In the genomic region with DNA sequence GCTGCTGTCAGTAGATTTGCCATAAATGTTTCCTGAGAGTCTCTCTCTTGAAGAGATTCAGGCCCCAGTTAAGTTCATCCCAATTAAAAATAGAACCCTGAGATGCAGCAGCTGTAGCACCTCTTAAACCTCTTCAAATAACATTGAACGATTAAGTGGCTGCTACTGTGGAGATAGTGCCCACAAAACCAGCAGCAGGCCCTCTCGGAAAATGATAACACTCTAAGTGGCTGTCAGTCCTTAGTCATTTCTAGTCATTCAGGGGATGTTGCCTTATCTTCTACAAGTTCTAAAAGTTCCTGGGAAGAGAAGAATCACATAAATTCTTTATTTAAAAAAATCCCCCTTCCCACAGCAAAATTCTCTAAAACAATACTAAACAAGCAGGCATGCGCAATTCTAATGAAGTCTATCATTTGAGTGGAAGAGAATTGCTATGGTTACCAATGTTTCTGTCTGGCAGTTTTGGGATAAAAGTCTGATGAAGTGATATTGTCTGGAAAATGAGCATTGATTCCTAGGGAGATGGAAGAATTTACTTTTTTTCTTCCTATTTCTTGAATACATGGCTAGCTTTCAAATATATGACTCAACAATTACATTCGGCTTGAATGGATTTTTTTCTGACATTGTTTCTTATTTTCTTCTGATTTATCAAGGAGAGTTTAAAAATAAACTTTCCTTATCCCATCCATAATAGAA, we compare ENCODE assay signal across 2 cellular contexts.
TF ChIP-seq lines count a peak whose summit lies in the region.

No MANE protein-coding gene starts in this region.

TF ChIP-seq in GM23338, 12 proteins besides CTCF, POLR2A, EP300 and RAD21 (continued from another document and continues in another):
- TF ChIP-seq, protein P1, sequence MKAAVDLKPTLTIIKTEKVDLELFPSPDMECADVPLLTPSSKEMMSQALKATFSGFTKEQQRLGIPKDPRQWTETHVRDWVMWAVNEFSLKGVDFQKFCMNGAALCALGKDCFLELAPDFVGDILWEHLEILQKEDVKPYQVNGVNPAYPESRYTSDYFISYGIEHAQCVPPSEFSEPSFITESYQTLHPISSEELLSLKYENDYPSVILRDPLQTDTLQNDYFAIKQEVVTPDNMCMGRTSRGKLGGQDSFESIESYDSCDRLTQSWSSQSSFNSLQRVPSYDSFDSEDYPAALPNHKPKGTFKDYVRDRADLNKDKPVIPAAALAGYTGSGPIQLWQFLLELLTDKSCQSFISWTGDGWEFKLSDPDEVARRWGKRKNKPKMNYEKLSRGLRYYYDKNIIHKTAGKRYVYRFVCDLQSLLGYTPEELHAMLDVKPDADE (IDR thresholded peaks at IDR 0.05), result no peak
- TF ChIP-seq CREB1 (CRISPR knock-in tag; IDR thresholded peaks at IDR 0.05; ENCODE audit: low read depth), result no peak
- TF ChIP-seq EZH2 (IDR thresholded peaks at IDR 0.05; ENCODE audit: low read depth, unreplicated experiment), result no peak
- TF ChIP-seq, protein P2, sequence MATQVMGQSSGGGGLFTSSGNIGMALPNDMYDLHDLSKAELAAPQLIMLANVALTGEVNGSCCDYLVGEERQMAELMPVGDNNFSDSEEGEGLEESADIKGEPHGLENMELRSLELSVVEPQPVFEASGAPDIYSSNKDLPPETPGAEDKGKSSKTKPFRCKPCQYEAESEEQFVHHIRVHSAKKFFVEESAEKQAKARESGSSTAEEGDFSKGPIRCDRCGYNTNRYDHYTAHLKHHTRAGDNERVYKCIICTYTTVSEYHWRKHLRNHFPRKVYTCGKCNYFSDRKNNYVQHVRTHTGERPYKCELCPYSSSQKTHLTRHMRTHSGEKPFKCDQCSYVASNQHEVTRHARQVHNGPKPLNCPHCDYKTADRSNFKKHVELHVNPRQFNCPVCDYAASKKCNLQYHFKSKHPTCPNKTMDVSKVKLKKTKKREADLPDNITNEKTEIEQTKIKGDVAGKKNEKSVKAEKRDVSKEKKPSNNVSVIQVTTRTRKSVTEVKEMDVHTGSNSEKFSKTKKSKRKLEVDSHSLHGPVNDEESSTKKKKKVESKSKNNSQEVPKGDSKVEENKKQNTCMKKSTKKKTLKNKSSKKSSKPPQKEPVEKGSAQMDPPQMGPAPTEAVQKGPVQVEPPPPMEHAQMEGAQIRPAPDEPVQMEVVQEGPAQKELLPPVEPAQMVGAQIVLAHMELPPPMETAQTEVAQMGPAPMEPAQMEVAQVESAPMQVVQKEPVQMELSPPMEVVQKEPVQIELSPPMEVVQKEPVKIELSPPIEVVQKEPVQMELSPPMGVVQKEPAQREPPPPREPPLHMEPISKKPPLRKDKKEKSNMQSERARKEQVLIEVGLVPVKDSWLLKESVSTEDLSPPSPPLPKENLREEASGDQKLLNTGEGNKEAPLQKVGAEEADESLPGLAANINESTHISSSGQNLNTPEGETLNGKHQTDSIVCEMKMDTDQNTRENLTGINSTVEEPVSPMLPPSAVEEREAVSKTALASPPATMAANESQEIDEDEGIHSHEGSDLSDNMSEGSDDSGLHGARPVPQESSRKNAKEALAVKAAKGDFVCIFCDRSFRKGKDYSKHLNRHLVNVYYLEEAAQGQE (IDR thresholded peaks at IDR 0.05; ENCODE audit: unreplicated experiment), result no peak
- no peak for TF ChIP-seq JUNB (IDR thresholded peaks at IDR 0.05; ENCODE audit: unreplicated experiment)
- TF ChIP-seq, protein P3, sequence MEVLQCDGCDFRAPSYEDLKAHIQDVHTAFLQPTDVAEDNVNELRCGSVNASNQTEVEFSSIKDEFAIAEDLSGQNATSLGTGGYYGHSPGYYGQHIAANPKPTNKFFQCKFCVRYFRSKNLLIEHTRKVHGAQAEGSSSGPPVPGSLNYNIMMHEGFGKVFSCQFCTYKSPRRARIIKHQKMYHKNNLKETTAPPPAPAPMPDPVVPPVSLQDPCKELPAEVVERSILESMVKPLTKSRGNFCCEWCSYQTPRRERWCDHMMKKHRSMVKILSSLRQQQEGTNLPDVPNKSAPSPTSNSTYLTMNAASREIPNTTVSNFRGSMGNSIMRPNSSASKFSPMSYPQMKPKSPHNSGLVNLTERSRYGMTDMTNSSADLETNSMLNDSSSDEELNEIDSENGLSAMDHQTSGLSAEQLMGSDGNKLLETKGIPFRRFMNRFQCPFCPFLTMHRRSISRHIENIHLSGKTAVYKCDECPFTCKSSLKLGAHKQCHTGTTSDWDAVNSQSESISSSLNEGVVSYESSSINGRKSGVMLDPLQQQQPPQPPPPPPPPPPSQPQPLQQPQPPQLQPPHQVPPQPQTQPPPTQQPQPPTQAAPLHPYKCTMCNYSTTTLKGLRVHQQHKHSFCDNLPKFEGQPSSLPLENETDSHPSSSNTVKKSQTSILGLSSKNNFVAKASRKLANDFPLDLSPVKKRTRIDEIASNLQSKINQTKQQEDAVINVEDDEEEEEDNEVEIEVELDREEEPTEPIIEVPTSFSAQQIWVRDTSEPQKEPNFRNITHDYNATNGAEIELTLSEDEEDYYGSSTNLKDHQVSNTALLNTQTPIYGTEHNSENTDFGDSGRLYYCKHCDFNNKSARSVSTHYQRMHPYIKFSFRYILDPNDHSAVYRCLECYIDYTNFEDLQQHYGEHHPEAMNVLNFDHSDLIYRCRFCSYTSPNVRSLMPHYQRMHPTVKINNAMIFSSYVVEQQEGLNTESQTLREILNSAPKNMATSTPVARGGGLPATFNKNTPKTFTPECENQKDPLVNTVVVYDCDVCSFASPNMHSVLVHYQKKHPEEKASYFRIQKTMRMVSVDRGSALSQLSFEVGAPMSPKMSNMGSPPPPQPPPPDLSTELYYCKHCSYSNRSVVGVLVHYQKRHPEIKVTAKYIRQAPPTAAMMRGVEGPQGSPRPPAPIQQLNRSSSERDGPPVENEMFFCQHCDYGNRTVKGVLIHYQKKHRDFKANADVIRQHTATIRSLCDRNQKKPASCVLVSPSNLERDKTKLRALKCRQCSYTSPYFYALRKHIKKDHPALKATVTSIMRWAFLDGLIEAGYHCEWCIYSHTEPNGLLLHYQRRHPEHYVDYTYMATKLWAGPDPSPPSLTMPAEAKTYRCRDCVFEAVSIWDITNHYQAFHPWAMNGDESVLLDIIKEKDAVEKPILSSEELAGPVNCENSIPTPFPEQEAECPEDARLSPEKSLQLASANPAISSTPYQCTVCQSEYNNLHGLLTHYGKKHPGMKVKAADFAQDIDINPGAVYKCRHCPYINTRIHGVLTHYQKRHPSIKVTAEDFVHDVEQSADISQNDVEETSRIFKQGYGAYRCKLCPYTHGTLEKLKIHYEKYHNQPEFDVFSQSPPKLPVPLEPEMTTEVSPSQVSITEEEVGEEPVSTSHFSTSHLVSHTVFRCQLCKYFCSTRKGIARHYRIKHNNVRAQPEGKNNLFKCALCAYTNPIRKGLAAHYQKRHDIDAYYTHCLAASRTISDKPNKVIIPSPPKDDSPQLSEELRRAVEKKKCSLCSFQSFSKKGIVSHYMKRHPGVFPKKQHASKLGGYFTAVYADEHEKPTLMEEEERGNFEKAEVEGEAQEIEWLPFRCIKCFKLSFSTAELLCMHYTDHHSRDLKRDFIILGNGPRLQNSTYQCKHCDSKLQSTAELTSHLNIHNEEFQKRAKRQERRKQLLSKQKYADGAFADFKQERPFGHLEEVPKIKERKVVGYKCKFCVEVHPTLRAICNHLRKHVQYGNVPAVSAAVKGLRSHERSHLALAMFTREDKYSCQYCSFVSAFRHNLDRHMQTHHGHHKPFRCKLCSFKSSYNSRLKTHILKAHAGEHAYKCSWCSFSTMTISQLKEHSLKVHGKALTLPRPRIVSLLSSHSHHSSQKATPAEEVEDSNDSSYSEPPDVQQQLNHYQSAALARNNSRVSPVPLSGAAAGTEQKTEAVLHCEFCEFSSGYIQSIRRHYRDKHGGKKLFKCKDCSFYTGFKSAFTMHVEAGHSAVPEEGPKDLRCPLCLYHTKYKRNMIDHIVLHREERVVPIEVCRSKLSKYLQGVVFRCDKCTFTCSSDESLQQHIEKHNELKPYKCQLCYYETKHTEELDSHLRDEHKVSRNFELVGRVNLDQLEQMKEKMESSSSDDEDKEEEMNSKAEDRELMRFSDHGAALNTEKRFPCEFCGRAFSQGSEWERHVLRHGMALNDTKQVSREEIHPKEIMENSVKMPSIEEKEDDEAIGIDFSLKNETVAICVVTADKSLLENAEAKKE (CRISPR knock-in tag; IDR thresholded peaks at IDR 0.05), result no peak
- no peak for TF ChIP-seq POLR2AphosphoS5 (IDR thresholded peaks at IDR 0.05; ENCODE audit: low read depth)
- no peak for TF ChIP-seq ZNF114 (CRISPR knock-in tag; IDR thresholded peaks at IDR 0.05)

TF ChIP-seq in K562, 482 proteins besides CTCF, POLR2A, EP300 and RAD21 (continued from another document and continues in another):
- TF ChIP-seq, protein P4, sequence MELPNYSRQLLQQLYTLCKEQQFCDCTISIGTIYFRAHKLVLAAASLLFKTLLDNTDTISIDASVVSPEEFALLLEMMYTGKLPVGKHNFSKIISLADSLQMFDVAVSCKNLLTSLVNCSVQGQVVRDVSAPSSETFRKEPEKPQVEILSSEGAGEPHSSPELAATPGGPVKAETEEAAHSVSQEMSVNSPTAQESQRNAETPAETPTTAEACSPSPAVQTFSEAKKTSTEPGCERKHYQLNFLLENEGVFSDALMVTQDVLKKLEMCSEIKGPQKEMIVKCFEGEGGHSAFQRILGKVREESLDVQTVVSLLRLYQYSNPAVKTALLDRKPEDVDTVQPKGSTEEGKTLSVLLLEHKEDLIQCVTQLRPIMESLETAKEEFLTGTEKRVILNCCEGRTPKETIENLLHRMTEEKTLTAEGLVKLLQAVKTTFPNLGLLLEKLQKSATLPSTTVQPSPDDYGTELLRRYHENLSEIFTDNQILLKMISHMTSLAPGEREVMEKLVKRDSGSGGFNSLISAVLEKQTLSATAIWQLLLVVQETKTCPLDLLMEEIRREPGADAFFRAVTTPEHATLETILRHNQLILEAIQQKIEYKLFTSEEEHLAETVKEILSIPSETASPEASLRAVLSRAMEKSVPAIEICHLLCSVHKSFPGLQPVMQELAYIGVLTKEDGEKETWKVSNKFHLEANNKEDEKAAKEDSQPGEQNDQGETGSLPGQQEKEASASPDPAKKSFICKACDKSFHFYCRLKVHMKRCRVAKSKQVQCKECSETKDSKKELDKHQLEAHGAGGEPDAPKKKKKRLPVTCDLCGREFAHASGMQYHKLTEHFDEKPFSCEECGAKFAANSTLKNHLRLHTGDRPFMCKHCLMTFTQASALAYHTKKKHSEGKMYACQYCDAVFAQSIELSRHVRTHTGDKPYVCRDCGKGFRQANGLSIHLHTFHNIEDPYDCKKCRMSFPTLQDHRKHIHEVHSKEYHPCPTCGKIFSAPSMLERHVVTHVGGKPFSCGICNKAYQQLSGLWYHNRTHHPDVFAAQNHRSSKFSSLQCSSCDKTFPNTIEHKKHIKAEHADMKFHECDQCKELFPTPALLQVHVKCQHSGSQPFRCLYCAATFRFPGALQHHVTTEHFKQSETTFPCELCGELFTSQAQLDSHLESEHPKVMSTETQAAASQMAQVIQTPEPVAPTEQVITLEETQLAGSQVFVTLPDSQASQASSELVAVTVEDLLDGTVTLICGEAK (IDR thresholded peaks at IDR 0.05), result no peak
- TF ChIP-seq, protein P4 (CRISPR knock-in tag; IDR thresholded peaks at IDR 0.05), result no peak
- TF ChIP-seq, protein P5, sequence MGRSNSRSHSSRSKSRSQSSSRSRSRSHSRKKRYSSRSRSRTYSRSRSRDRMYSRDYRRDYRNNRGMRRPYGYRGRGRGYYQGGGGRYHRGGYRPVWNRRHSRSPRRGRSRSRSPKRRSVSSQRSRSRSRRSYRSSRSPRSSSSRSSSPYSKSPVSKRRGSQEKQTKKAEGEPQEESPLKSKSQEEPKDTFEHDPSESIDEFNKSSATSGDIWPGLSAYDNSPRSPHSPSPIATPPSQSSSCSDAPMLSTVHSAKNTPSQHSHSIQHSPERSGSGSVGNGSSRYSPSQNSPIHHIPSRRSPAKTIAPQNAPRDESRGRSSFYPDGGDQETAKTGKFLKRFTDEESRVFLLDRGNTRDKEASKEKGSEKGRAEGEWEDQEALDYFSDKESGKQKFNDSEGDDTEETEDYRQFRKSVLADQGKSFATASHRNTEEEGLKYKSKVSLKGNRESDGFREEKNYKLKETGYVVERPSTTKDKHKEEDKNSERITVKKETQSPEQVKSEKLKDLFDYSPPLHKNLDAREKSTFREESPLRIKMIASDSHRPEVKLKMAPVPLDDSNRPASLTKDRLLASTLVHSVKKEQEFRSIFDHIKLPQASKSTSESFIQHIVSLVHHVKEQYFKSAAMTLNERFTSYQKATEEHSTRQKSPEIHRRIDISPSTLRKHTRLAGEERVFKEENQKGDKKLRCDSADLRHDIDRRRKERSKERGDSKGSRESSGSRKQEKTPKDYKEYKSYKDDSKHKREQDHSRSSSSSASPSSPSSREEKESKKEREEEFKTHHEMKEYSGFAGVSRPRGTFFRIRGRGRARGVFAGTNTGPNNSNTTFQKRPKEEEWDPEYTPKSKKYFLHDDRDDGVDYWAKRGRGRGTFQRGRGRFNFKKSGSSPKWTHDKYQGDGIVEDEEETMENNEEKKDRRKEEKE (IDR thresholded peaks at IDR 0.05; ENCODE audit: borderline replicate concordance in 1 of 2, control insufficient read depth in 1 of 2, low read depth in 2 of 2, low read length in 1 of 2), result no peak
- no peak for TF ChIP-seq JUN (IDR thresholded peaks at IDR 0.05; ENCODE audit: borderline replicate concordance, low read depth, low read length)
- no peak for TF ChIP-seq JUN (CRISPR knock-in tag; IDR thresholded peaks at IDR 0.05; ENCODE audit: borderline replicate concordance)
- TF ChIP-seq SMARCB1 (IDR thresholded peaks at IDR 0.05; ENCODE audit: insufficient read length, low read depth), result no peak
- peak; percentile 78 for TF ChIP-seq MEIS2 (IDR thresholded peaks at IDR 0.05; ENCODE audit: partially characterized antibody)
- no peak for TF ChIP-seq POLR2B (IDR thresholded peaks at IDR 0.05; ENCODE audit: low read depth, partially characterized antibody)
- TF ChIP-seq ZNF140 (CRISPR knock-in tag; IDR thresholded peaks at IDR 0.05), result no peak
- TF ChIP-seq IRF2 (CRISPR knock-in tag; IDR thresholded peaks at IDR 0.05), result no peak
- no peak for TF ChIP-seq COPS2 (conservative IDR thresholded peaks at IDR 0.05)
- TF ChIP-seq ZSCAN32 (CRISPR knock-in tag; IDR thresholded peaks at IDR 0.05), result no peak
- no peak for TF ChIP-seq ZNF224 (CRISPR knock-in tag; IDR thresholded peaks at IDR 0.05)
